ENCODE assay signal across 1 cellular context in the genomic region with DNA sequence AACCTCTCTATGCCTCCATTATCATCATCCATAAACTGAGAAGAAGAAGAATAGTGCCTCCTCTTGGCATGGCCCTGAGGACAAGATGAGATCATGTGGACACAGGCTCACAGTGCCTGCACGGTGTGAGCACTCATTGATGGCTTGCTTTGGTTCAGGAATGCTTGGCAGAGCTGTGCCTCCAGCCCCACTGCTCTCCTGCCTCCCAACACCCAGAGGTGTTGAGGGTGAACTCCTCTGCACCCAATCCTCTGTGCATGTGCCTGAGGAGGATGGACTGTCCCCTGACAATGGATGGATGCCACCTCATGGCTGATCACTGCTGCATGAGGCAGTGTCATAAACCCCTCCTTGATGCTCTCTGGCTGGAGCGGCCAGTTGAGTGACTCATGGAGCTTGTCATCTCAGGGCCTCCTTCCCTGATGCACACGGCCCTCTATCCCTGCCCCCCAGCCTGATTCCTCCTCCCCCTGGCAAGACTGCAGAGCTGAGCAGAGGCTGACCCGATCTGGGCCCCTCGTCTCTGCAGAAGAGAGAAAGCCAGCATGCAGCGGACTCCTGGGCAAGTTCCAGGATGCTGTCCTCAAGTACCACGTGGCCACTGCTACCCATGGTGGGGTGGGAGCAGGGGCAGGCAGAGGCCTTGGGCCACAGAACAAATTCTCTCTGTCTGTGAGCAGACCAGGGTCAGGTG.
TF ChIP-seq lines count a peak whose summit lies in the region.

No MANE protein-coding gene starts in this region.

TF ChIP-seq in HCT116, 20 proteins besides CTCF, POLR2A, EP300 and RAD21 (continued from another document):
- TF ChIP-seq, protein P1, sequence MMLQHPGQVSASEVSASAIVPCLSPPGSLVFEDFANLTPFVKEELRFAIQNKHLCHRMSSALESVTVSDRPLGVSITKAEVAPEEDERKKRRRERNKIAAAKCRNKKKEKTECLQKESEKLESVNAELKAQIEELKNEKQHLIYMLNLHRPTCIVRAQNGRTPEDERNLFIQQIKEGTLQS (IDR thresholded peaks at IDR 0.05), result no peak
TF ChIP-seq in HCT116: peak in this region for 5.
